8 cellular contexts compared by ENCODE assay signal in genomic region chr3:10459954-10460754, GRCh38. TPM values are rescaled to one million over a fixed set of nuclear protein-coding genes. Genes with fewer than 3 reads are reported as not detected.
DNase-seq lines count a peak whose midpoint lies in the region; ATAC-seq and TF ChIP-seq lines count a peak whose summit lies in the region.

No MANE protein-coding gene starts in this region.

- intact Hi-C loops in Right ventricle myocardium inferior (cut with DNase I) (no loop called here), cardiac septum (cut with DNase I) (no loop called here), lower lobe of right lung (cut with DNase I) (no loop called here), upper lobe of right lung (cut with DNase I) (no loop called here)

- H3K9me3 ChIP-seq in SK-N-SH, result no peaks in the 10 kb centered on the region
- H3K9me3 ChIP-seq in lower lobe of right lung, result no peaks in the 10 kb centered on the region
- H3K9me3 ChIP-seq in upper lobe of right lung, result no peaks in the 10 kb centered on the region

- H3K4me3 ChIP-seq in SK-N-SH (ENCODE audit: low read depth in 2 of 2, low read length in 1 of 2), result no peak overlapping the region
- H3K4me3 ChIP-seq in lower lobe of right lung, result no peak overlapping the region
- no peak overlapping the region for H3K4me3 ChIP-seq in upper lobe of right lung

- POLR2A ChIA-PET in SK-N-SH (lab: Yijun Ruan, JAX), result no interaction called here

- H3K79me2 ChIP-seq in SK-N-SH (ENCODE audit: insufficient read depth), result no peaks in the 10 kb centered on the region

- in situ Hi-C loops in T47D (cut with HindIII; ENCODE audit: low pct_unique_long_range_greater_than_20kb, low sequenced_read_pairs), result no loop called here

- no peak overlapping the region for H3K4me2 ChIP-seq in SK-N-SH

- H3K27ac ChIP-seq in SK-N-SH (ENCODE audit: low read depth in 2 of 2, low read length in 1 of 2) (no peak overlapping the region), lower lobe of right lung (no peak overlapping the region), upper lobe of right lung (no peak overlapping the region)

- H3K4me1 ChIP-seq in SK-N-SH (ENCODE audit: control insufficient read depth in 1 of 2, insufficient read depth in 2 of 2, low read depth in 1 of 2, low read length in 1 of 2) (no peaks in the 10 kb centered on the region; a peak in 1 of 4 replicates), lower lobe of right lung (no peaks in the 10 kb centered on the region), upper lobe of right lung (no peaks in the 10 kb centered on the region)

- no peak for TF ChIP-seq RAD21 in SK-N-SH (IDR thresholded peaks at IDR 0.05; ENCODE audit: low read length)

- no peak overlapping the region for H3K9ac ChIP-seq in SK-N-SH

- no peaks in the 10 kb centered on the region for H3K9me2 ChIP-seq in SK-N-SH

- ATAC-seq in Right ventricle myocardium inferior (peak; percentile 71), lower lobe of right lung (peak; percentile 33 to 66), upper lobe of right lung (peak; percentile 66), GM21515 (IDR thresholded peaks at IDR 0.05; ENCODE audit: unreplicated experiment) (no peak), HG02588 (IDR thresholded peaks at IDR 0.05; ENCODE audit: unreplicated experiment) (no peak)

- H4K20me1 ChIP-seq in SK-N-SH (ENCODE audit: insufficient read depth), result no peaks in the 10 kb centered on the region

- CTCF ChIA-PET in SK-N-SH (lab: Yijun Ruan, JAX), result interaction anchor here (1.0 to 1.7 kb wide), 2 partner anchors 10 to 11 kb away, joined by 3 to 6 read pairs; no protein-coding TSS in a partner anchor

- no peak overlapping the region for H2AFZ ChIP-seq in SK-N-SH (ENCODE audit: low read depth)

- peak; percentile 45 for DNase-seq in Right ventricle myocardium inferior (ENCODE audit: missing footprints)
- no peak for DNase-seq in cardiac septum (ENCODE audit: low spot score)
- DNase-seq in SK-N-SH, result no peak
- peak; percentile 81 to 96 for DNase-seq in T47D (ENCODE audit: low read depth in 1 of 2, low spot score in 1 of 2)
- no peak for DNase-seq in lower lobe of right lung
- DNase-seq in upper lobe of right lung, result no peak

- TF ChIP-seq EP300 in SK-N-SH (IDR thresholded peaks at IDR 0.05; ENCODE audit: borderline replicate concordance in 1 of 2, low read depth in 1 of 2, low read length in 1 of 2), result no peak

- H3K27me3 ChIP-seq in SK-N-SH (ENCODE audit: insufficient read depth) (no peaks in the 10 kb centered on the region), lower lobe of right lung (ENCODE audit: low read depth) (no peaks in the 10 kb centered on the region), upper lobe of right lung (no peaks in the 10 kb centered on the region)

- 40% methylated on average over 4 of the region's 5 CpGs for WGBS in SK-N-SH (ENCODE audit: low lambda C conversion rate)

- no peaks in the 10 kb centered on the region for H3F3A ChIP-seq in SK-N-SH (replicated peaks; ENCODE audit: insufficient read depth)

- TF ChIP-seq CTCF in SK-N-SH (IDR thresholded peaks at IDR 0.05) (no peak), lower lobe of right lung (IDR thresholded peaks at IDR 0.05) (no peak), upper lobe of right lung (IDR thresholded peaks at IDR 0.05) (no peak)

- H3K36me3 ChIP-seq in SK-N-SH (replicated peaks in 1 of 2; ENCODE audit: control insufficient read depth in 1 of 2, insufficient read depth in 2 of 2, low read length in 1 of 2) (no peaks in the 10 kb centered on the region), lower lobe of right lung (no peaks in the 10 kb centered on the region), upper lobe of right lung (no peaks in the 10 kb centered on the region)

TF ChIP-seq in SK-N-SH, 30 proteins besides CTCF, POLR2A, EP300 and RAD21:
- TF ChIP-seq SIN3A (IDR thresholded peaks at IDR 0.05; ENCODE audit: borderline replicate concordance, low read depth, low read length) (peak; percentile 84; the same call in 1 of the 2 replicates), MXI1 (IDR thresholded peaks at IDR 0.05; ENCODE audit: low read depth, low read length) (peak; percentile 82), CHD2 (IDR thresholded peaks at IDR 0.05; ENCODE audit: low read length, partially characterized antibody) (no peak), JUND (IDR thresholded peaks at IDR 0.05) (no peak), RFX5 (IDR thresholded peaks at IDR 0.05; ENCODE audit: low read length) (no peak), REST (IDR thresholded peaks at IDR 0.05; ENCODE audit: low read depth, low read length) (peak; percentile 98), PBX3 (IDR thresholded peaks at IDR 0.05) (no peak), IRF3 (IDR thresholded peaks at IDR 0.05; ENCODE audit: low read depth, low read length) (no peak), USF1 (IDR thresholded peaks at IDR 0.05; ENCODE audit: borderline replicate concordance, low read depth) (no peak), MAX (IDR thresholded peaks at IDR 0.05; ENCODE audit: low read depth) (0 out of 2 replicates have a peak, but pooled peaks have one; percentile 27)

RNA-seq across cellular contexts. Expression of gene ATP2B2, which starts 45.2 kb away (rescaled TPM):
- total RNA-seq in Right ventricle myocardium inferior (0.14 TPM), cardiac septum (0.13 TPM), lower lobe of right lung (0.09 TPM), upper lobe of right lung (0.06 TPM)
- polyA plus RNA-seq in SK-N-SH (2012; rRNA removed), result 0.05 and 0.15 TPM in 2 replicates
- polyA plus RNA-seq in SK-N-SH (2012; cell fraction: cytosol; rRNA removed), result 0.05 and 0.10 TPM in 2 replicates
- 0.04 and 0.11 TPM in 2 replicates for polyA plus RNA-seq in SK-N-SH (2012; cell fraction: nucleus; rRNA removed)

Comparison
In these comparisons a context has a peak if more than half of its experiments do, and no peak if none do; other contexts are left out.
1. DNase-seq: peak in Right ventricle myocardium inferior (single experiment) and T47D (2 of 2); none in cardiac septum (single experiment), SK-N-SH (single experiment), lower lobe of right lung (single experiment) and upper lobe of right lung (single experiment).
2. ATAC-seq: peak in Right ventricle myocardium inferior (single experiment), lower lobe of right lung (2 of 2) and upper lobe of right lung (single experiment); none in GM21515 (single experiment) and HG02588 (single experiment).